Comparison of ENCODE assay signal across 22 cellular contexts in the genomic region with DNA sequence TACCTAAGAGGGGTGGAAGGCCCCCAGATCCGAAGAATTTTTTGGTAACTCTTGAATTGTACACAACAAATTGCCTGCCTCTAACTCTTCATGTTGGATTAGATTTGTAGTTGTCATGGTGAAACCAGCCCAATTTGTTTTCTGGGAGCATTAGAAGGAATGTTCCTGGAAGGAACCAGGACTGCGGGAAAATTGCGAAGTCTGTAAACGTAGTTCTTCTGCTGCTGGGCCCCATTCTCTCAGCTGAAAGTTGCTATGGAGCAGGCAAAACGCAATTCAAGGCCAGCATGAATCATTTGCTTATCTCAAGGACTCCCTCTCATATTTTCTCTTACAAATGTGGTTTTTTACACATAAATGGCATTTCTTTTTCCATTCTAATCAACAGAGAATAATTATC.
DNase-seq lines count a peak whose midpoint lies in the region; ATAC-seq, FAIRE-seq and TF ChIP-seq lines count a peak whose summit lies in the region.
"Had no signal": no experiment of that assay in that cellular context is flagged by ENCODE, and none has a peak within 500 bp of the region (broad histone marks: within the 10 kb centered on the region; RNA-seq: fewer than 3 reads in every experiment).

No MANE protein-coding gene starts in this region.

- H3K27me3 ChIP-seq in pancreas, result no peaks in the 10 kb centered on the region
- H3K27me3 ChIP-seq in thyroid gland, result no peaks in the 10 kb centered on the region
- H3K27me3 ChIP-seq: BLaER1, breast epithelium, foreskin keratinocyte had no signal

- FAIRE-seq in pancreas (lab: Jason Lieb, UNC), result no peak
- no peak for FAIRE-seq in GM12891 (lab: Jason Lieb, UNC)
- FAIRE-seq: GM18507 had no signal

- no peak for TF ChIP-seq CTCF in fibroblast of the aortic adventitia (IDR thresholded peaks at IDR 0.05; ENCODE audit: insufficient read depth, low read length)
- TF ChIP-seq CTCF in pancreas (IDR thresholded peaks at IDR 0.05), result no peak
- no peak for TF ChIP-seq CTCF in thyroid gland (IDR thresholded peaks at IDR 0.05)

- peak; percentile 56 for DNase-seq in AG20443 (ENCODE audit: low spot score)
- DNase-seq in amniotic epithelial cell (ENCODE audit: low read depth), result peak; percentile 96
- DNase-seq in fibroblast of the aortic adventitia (ENCODE audit: low read depth), result peak; percentile 97
- no peak for DNase-seq in pancreas
- DNase-seq in GM12891 (ENCODE audit: insufficient read length, low spot score), result no peak
- DNase-seq in NCI-H1694 (lab: John Stamatoyannopoulos, UW), result no peak
- no peak for DNase-seq in thyroid gland
- no peak for DNase-seq in activated naive CD4-positive, alpha-beta T cell treated with anti-CD3 and anti-CD28 coated beads, Interleukin-2, amount 50 U/mL, for 16 hours
- DNase-seq: activated CD4-positive, alpha-beta T cell treated with anti-CD3 and anti-CD28 coated beads for 36 hours; DMS 273 treated with DMSO at 0.1 percent for 48 hours; effector CD4-positive, alpha-beta T cell; foreskin keratinocyte; lower lobe of right lung; MV-4-11; natural killer cell; NCI-H2029 treated with DMSO at 0.1 percent for 48 hours; NCI-H510A treated with DMSO at 0.1 percent for 48 hours; retina; stimulated activated CD4-positive, alpha-beta T cell treated with anti-CD3 and anti-CD28 coated beads, Interleukin-1b, Interleukin-23, amount 100 ng/mL, for 48 hours had no signal

- H3K4me3 ChIP-seq in fibroblast of the aortic adventitia (ENCODE audit: low read depth, low read length), result no peak overlapping the region
- no peak overlapping the region for H3K4me3 ChIP-seq in pancreas
- no peak overlapping the region for H3K4me3 ChIP-seq in thyroid gland (replicated peaks in 1 of 3)
- H3K4me3 ChIP-seq: BLaER1, breast epithelium, lower lobe of right lung had no signal

- H3K36me3 ChIP-seq in pancreas (no peaks in the 10 kb centered on the region), thyroid gland (no peaks in the 10 kb centered on the region)
- H3K36me3 ChIP-seq: BLaER1, breast epithelium, lower lobe of right lung had no signal

- H3K27ac ChIP-seq in pancreas (no peak overlapping the region), thyroid gland (no peak overlapping the region)
- H3K27ac ChIP-seq: BLaER1, breast epithelium, foreskin keratinocyte, lower lobe of right lung had no signal

- H3K9me3 ChIP-seq in pancreas (no peaks in the 10 kb centered on the region), thyroid gland (no peaks in the 10 kb centered on the region)
- H3K9me3 ChIP-seq: BLaER1, breast epithelium, lower lobe of right lung had no signal

- no peak for TF ChIP-seq POLR2A in GM12891 (IDR thresholded peaks at IDR 0.05; ENCODE audit: low read depth, low read length)
- TF ChIP-seq POLR2A in thyroid gland (IDR thresholded peaks at IDR 0.05), result no peak

- peak; percentile 40 to 81 (median 58) for ATAC-seq in pancreas
- ATAC-seq: activated CD4-positive, alpha-beta T cell treated with anti-CD3 and anti-CD28 coated beads for 36 hours; foreskin keratinocyte; lower lobe of right lung; natural killer cell had no signal

- H3K4me1 ChIP-seq in pancreas (peaks cover 0 to 7% (median 0%) of the 10 kb centered on the region in 3 donors), thyroid gland (no peaks in the 10 kb centered on the region)
- H3K4me1 ChIP-seq: BLaER1, breast epithelium, foreskin keratinocyte, lower lobe of right lung had no signal

- 34 to 38% methylated on average over 5 of the region's 5 CpGs for WGBS in pancreas, 2 donors
- 77 to 81% methylated on average over 5 of the region's 5 CpGs for WGBS in thyroid gland, 2 donors

- intact Hi-C loops in pancreas (cut with DNase I), result no loop called here
- intact Hi-C loops in thyroid gland (cut with DNase I), result no loop called here

TF ChIP-seq in GM12891, 5 proteins besides CTCF, POLR2A, EP300 and RAD21:
- no peak for TF ChIP-seq POU2F2 (IDR thresholded peaks at IDR 0.05; ENCODE audit: low read depth, low read length)
- no peak for TF ChIP-seq TAF1 (IDR thresholded peaks at IDR 0.05; ENCODE audit: low read depth, low read length)
- TF ChIP-seq PAX5 (IDR thresholded peaks at IDR 0.05; ENCODE audit: insufficient read depth, low read length, severe bottlenecking), result no peak
- TF ChIP-seq POLR2AphosphoS5 (IDR thresholded peaks at IDR 0.05; ENCODE audit: low read depth, low read length), result no peak
- no peak for TF ChIP-seq SPI1 (IDR thresholded peaks at IDR 0.05; ENCODE audit: low read depth, low read length)

Comparison
In these comparisons a context has a peak if more than half of its experiments do, and no peak if none do; other contexts are left out.
1. DNase-seq: peak in AG20443 (single experiment), amniotic epithelial cell (single experiment) and fibroblast of the aortic adventitia (single experiment); none in pancreas (0 of 6), GM12891 (single experiment), NCI-H1694 (single experiment), thyroid gland (0 of 2) and activated naive CD4-positive, alpha-beta T cell treated with anti-CD3 and anti-CD28 coated beads, Interleukin-2, amount 50 U/mL, for 16 hours (single experiment).